Comparison of ENCODE assay signal across 2 cellular contexts in genomic region chr16:58107228-58107627, GRCh38.
TF ChIP-seq lines count a peak whose summit lies in the region.

No MANE protein-coding gene starts in this region.

TF ChIP-seq in A549, 52 proteins besides CTCF, POLR2A, EP300 and RAD21 (continued from another document):
- no peak for TF ChIP-seq REST (IDR thresholded peaks at IDR 0.05)
- no peak for TF ChIP-seq CEBPB (IDR thresholded peaks at IDR 0.05)
- TF ChIP-seq ESRRA (IDR thresholded peaks at IDR 0.05; ENCODE audit: borderline replicate concordance, low read length), result no peak
- no peak for TF ChIP-seq RFX5 (IDR thresholded peaks at IDR 0.05)
- TF ChIP-seq RNF2 (IDR thresholded peaks at IDR 0.05; ENCODE audit: borderline replicate concordance, low read depth), result no peak
- TF ChIP-seq ZNF302 (CRISPR knock-in tag; IDR thresholded peaks at IDR 0.05), result no peak
- TF ChIP-seq NR3C1 (IDR thresholded peaks at IDR 0.05), result no peak
- no peak for TF ChIP-seq EHF (CRISPR knock-in tag; IDR thresholded peaks at IDR 0.05)
- no peak for TF ChIP-seq ATOH8 (CRISPR knock-in tag; IDR thresholded peaks at IDR 0.05; ENCODE audit: low read depth)

TF ChIP-seq in GM23338, 12 proteins besides CTCF, POLR2A, EP300 and RAD21 (continued from another document):
- TF ChIP-seq ZNF331 (CRISPR knock-in tag; IDR thresholded peaks at IDR 0.05; ENCODE audit: low read depth) (no peak), ETS1 (IDR thresholded peaks at IDR 0.05) (no peak), STAT1 (IDR thresholded peaks at IDR 0.05; ENCODE audit: unreplicated experiment) (no peak), EZH2phosphoT487 (IDR thresholded peaks at IDR 0.05; ENCODE audit: unreplicated experiment) (no peak), CREB1 (CRISPR knock-in tag; IDR thresholded peaks at IDR 0.05; ENCODE audit: low read depth) (no peak), REST (IDR thresholded peaks at IDR 0.05; ENCODE audit: unreplicated experiment) (no peak)
